In the genomic region with DNA sequence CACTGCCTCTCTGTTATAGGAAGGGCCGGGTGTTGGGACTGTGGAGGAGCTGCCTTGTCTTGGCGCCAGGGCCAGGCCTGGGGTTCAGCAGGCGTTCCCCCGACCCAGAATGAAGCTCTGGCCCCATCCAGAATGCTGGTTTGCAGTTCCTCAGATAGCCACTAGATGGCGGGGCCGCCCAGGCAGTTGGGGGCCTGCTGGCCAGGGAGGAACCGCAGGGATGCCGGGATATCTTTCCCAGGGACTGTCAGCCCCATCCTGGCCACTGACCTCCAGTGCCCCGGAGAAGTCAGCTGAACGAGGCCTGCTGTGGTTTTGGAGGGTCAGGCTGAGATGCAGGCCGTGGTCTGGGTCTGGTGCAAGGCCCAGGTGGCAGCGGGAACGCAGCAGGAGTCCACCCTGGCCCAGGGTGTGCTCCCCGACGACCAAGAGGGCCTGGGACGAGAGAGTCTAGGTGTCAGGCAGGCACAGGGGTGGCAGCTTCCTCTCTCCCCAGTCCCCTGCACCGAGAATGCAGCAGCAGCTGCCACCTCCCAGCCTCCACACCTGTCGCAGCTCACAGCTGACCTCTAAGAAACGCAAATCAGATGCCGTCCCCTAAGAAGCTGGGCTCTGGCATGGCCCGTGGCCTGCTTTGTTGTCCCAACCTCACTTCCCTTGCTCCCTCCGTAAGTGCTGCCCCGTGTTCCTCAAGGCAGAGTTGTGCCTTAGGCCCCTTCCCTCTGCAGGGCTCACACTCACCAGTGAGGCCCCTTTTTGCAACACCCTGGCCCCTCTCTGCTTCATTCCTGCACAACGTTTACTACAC, we compare ENCODE assay signal across 1 cellular context.
TF ChIP-seq lines count a peak whose summit lies in the region.

No MANE protein-coding gene starts in this region.

TF ChIP-seq in K562, 482 proteins besides CTCF, POLR2A, EP300 and RAD21 (continued from another document):
- TF ChIP-seq, protein P1, sequence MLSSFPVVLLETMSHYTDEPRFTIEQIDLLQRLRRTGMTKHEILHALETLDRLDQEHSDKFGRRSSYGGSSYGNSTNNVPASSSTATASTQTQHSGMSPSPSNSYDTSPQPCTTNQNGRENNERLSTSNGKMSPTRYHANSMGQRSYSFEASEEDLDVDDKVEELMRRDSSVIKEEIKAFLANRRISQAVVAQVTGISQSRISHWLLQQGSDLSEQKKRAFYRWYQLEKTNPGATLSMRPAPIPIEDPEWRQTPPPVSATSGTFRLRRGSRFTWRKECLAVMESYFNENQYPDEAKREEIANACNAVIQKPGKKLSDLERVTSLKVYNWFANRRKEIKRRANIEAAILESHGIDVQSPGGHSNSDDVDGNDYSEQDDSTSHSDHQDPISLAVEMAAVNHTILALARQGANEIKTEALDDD (IDR thresholded peaks at IDR 0.05) = no peak
- TF ChIP-seq RB1 (IDR thresholded peaks at IDR 0.05; ENCODE audit: low read depth) (peak; percentile 55; the same call in 1 of the 2 replicates), NFIC (IDR thresholded peaks at IDR 0.05) (no peak), NFYB (IDR thresholded peaks at IDR 0.05; ENCODE audit: extremely low read depth, insufficient read length) (no peak), CREM (IDR thresholded peaks at IDR 0.05; ENCODE audit: low read depth) (peak; percentile 5; the same call in 1 of the 2 replicates), TEAD2 (tag; IDR thresholded peaks at IDR 0.05) (no peak), SMAD3 (CRISPR knock-in tag; conservative IDR thresholded peaks at IDR 0.05) (no peak), SETDB1 (IDR thresholded peaks at IDR 0.05; ENCODE audit: low read length) (no peak), CBFA2T3 (IDR thresholded peaks at IDR 0.05) (no peak), CC2D1A (IDR thresholded peaks at IDR 0.05) (0 out of 2 replicates have a peak, but pooled peaks have one; percentile 22), ZNF57 (CRISPR knock-in tag; IDR thresholded peaks at IDR 0.05) (no peak), RBM17 (IDR thresholded peaks at IDR 0.05; ENCODE audit: borderline replicate concordance, low read depth, low read length) (no peak), ZEB2 (IDR thresholded peaks at IDR 0.05) (no peak), GABPA (tag; conservative IDR thresholded peaks at IDR 0.05; ENCODE audit: low read depth) (no peak), KLF16 (IDR thresholded peaks at IDR 0.05) (peak; percentile 43; the same call in 1 of the 2 replicates), HMGN3 (IDR thresholded peaks at IDR 0.05; ENCODE audit: borderline replicate concordance, extremely low read depth, insufficient read length, low read depth, low read length) (no peak), ZNF12 (CRISPR knock-in tag; IDR thresholded peaks at IDR 0.05) (no peak), PRPF4 (IDR thresholded peaks at IDR 0.05; ENCODE audit: insufficient read depth, low read depth, low read length, poor library complexity, severe bottlenecking) (no peak), EZH2 (IDR thresholded peaks at IDR 0.05; ENCODE audit: borderline replicate concordance, low read depth, low read length) (no peak), ZNF77 (CRISPR knock-in tag; IDR thresholded peaks at IDR 0.05) (no peak), PHTF2 (CRISPR knock-in tag; IDR thresholded peaks at IDR 0.05) (no peak), COPS2 (conservative IDR thresholded peaks at IDR 0.05) (no peak), XRCC5 (IDR thresholded peaks at IDR 0.05; ENCODE audit: low read depth, low read length) (no peak; the same call in 1 of the 2 replicates), RCOR1 (IDR thresholded peaks at IDR 0.05; ENCODE audit: borderline replicate concordance in 1 of 2, low read depth in 2 of 2, low read length in 2 of 2) (peak in 1 of 2 experiments; percentile 68; a peak in 2 of 4 replicates), ZNF347 (CRISPR knock-in tag; IDR thresholded peaks at IDR 0.05; ENCODE audit: low read depth) (no peak), BRCA1 (IDR thresholded peaks at IDR 0.05) (no peak), BRCA1 (CRISPR knock-in tag; IDR thresholded peaks at IDR 0.05) (no peak), FOXA3 (CRISPR knock-in tag; conservative IDR thresholded peaks at IDR 0.05 in 1 of 2, IDR thresholded peaks at IDR 0.05 in 1 of 2) (peak in 1 of 2 experiments; percentile 28; a peak in 1 of 4 replicates), TFAM (CRISPR knock-in tag; conservative IDR thresholded peaks at IDR 0.05) (no peak), CBFA2T2 (conservative IDR thresholded peaks at IDR 0.05) (no peak), TEAD1 (CRISPR knock-in tag; IDR thresholded peaks at IDR 0.05) (peak in 1 of 2 experiments; percentile 53; a peak in 1 of 4 replicates), HOXB6 (CRISPR knock-in tag; IDR thresholded peaks at IDR 0.05; ENCODE audit: borderline replicate concordance) (no peak), HSF4 (CRISPR knock-in tag; IDR thresholded peaks at IDR 0.05; ENCODE audit: borderline replicate concordance) (no peak), MCM5 (IDR thresholded peaks at IDR 0.05; ENCODE audit: low read depth) (no peak), U2AF1 (optimal IDR thresholded peaks at IDR 0.05; ENCODE audit: low read depth, low read length) (no peak), TAF1 (IDR thresholded peaks at IDR 0.05; ENCODE audit: control insufficient read depth, extremely low read depth, insufficient read depth, low read length, severe bottlenecking) (no peak), ZFP30 (CRISPR knock-in tag; IDR thresholded peaks at IDR 0.05; ENCODE audit: borderline replicate concordance) (no peak), ARHGAP35 (IDR thresholded peaks at IDR 0.05; ENCODE audit: partially characterized antibody) (no peak), ZNF175 (CRISPR knock-in tag; IDR thresholded peaks at IDR 0.05; ENCODE audit: low read depth) (no peak), XRCC3 (IDR thresholded peaks at IDR 0.05) (no peak), ZNF140 (CRISPR knock-in tag; IDR thresholded peaks at IDR 0.05) (no peak), TCF7L2 (IDR thresholded peaks at IDR 0.05; ENCODE audit: low read depth, low read length) (no peak), ZNF408 (CRISPR knock-in tag; IDR thresholded peaks at IDR 0.05; ENCODE audit: low read depth) (no peak)
- TF ChIP-seq, protein P2, sequence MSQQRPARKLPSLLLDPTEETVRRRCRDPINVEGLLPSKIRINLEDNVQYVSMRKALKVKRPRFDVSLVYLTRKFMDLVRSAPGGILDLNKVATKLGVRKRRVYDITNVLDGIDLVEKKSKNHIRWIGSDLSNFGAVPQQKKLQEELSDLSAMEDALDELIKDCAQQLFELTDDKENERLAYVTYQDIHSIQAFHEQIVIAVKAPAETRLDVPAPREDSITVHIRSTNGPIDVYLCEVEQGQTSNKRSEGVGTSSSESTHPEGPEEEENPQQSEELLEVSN (IDR thresholded peaks at IDR 0.05; ENCODE audit: borderline replicate concordance in 1 of 2, extremely low read depth in 1 of 2, insufficient read depth in 1 of 2, insufficient read length in 1 of 2, low read depth in 1 of 2, low read length in 1 of 2, poor library complexity in 1 of 2, severe bottlenecking in 1 of 2) = no peak
- TF ChIP-seq, protein P3, sequence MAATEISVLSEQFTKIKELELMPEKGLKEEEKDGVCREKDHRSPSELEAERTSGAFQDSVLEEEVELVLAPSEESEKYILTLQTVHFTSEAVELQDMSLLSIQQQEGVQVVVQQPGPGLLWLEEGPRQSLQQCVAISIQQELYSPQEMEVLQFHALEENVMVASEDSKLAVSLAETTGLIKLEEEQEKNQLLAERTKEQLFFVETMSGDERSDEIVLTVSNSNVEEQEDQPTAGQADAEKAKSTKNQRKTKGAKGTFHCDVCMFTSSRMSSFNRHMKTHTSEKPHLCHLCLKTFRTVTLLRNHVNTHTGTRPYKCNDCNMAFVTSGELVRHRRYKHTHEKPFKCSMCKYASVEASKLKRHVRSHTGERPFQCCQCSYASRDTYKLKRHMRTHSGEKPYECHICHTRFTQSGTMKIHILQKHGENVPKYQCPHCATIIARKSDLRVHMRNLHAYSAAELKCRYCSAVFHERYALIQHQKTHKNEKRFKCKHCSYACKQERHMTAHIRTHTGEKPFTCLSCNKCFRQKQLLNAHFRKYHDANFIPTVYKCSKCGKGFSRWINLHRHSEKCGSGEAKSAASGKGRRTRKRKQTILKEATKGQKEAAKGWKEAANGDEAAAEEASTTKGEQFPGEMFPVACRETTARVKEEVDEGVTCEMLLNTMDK (IDR thresholded peaks at IDR 0.05; ENCODE audit: borderline replicate concordance, insufficient read depth, low read depth, low read length, poor library complexity, severe bottlenecking) = peak; percentile 2
- TF ChIP-seq, protein P4, sequence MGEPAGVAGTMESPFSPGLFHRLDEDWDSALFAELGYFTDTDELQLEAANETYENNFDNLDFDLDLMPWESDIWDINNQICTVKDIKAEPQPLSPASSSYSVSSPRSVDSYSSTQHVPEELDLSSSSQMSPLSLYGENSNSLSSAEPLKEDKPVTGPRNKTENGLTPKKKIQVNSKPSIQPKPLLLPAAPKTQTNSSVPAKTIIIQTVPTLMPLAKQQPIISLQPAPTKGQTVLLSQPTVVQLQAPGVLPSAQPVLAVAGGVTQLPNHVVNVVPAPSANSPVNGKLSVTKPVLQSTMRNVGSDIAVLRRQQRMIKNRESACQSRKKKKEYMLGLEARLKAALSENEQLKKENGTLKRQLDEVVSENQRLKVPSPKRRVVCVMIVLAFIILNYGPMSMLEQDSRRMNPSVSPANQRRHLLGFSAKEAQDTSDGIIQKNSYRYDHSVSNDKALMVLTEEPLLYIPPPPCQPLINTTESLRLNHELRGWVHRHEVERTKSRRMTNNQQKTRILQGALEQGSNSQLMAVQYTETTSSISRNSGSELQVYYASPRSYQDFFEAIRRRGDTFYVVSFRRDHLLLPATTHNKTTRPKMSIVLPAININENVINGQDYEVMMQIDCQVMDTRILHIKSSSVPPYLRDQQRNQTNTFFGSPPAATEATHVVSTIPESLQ (CRISPR knock-in tag; IDR thresholded peaks at IDR 0.05) = no peak
- TF ChIP-seq, protein P5, sequence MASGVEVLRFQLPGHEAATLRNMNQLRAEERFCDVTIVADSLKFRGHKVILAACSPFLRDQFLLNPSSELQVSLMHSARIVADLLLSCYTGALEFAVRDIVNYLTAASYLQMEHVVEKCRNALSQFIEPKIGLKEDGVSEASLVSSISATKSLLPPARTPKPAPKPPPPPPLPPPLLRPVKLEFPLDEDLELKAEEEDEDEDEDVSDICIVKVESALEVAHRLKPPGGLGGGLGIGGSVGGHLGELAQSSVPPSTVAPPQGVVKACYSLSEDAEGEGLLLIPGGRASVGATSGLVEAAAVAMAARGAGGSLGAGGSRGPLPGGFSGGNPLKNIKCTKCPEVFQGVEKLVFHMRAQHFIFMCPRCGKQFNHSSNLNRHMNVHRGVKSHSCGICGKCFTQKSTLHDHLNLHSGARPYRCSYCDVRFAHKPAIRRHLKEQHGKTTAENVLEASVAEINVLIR (CRISPR knock-in tag; IDR thresholded peaks at IDR 0.05) = no peak
- TF ChIP-seq, protein P6, sequence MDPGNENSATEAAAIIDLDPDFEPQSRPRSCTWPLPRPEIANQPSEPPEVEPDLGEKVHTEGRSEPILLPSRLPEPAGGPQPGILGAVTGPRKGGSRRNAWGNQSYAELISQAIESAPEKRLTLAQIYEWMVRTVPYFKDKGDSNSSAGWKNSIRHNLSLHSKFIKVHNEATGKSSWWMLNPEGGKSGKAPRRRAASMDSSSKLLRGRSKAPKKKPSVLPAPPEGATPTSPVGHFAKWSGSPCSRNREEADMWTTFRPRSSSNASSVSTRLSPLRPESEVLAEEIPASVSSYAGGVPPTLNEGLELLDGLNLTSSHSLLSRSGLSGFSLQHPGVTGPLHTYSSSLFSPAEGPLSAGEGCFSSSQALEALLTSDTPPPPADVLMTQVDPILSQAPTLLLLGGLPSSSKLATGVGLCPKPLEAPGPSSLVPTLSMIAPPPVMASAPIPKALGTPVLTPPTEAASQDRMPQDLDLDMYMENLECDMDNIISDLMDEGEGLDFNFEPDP (CRISPR knock-in tag; IDR thresholded peaks at IDR 0.05) = no peak
- TF ChIP-seq, protein P7, sequence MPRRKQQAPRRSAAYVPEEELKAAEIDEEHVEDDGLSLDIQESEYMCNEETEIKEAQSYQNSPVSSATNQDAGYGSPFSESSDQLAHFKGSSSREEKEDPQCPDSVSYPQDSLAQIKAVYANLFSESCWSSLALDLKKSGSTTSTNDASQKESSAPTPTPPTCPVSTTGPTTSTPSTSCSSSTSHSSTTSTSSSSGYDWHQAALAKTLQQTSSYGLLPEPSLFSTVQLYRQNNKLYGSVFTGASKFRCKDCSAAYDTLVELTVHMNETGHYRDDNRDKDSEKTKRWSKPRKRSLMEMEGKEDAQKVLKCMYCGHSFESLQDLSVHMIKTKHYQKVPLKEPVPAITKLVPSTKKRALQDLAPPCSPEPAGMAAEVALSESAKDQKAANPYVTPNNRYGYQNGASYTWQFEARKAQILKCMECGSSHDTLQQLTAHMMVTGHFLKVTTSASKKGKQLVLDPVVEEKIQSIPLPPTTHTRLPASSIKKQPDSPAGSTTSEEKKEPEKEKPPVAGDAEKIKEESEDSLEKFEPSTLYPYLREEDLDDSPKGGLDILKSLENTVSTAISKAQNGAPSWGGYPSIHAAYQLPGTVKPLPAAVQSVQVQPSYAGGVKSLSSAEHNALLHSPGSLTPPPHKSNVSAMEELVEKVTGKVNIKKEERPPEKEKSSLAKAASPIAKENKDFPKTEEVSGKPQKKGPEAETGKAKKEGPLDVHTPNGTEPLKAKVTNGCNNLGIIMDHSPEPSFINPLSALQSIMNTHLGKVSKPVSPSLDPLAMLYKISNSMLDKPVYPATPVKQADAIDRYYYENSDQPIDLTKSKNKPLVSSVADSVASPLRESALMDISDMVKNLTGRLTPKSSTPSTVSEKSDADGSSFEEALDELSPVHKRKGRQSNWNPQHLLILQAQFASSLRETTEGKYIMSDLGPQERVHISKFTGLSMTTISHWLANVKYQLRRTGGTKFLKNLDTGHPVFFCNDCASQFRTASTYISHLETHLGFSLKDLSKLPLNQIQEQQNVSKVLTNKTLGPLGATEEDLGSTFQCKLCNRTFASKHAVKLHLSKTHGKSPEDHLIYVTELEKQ (CRISPR knock-in tag; IDR thresholded peaks at IDR 0.05) = no peak
